8 cellular contexts compared by ENCODE assay signal in genomic region chr12:49636979-49637378, GRCh38. TPM values are rescaled to one million over a fixed set of nuclear protein-coding genes. Genes with fewer than 3 reads are reported as not detected.
A peak's percentile ranks its signal among the peaks of the same experiment; 100 is the strongest.
DNase-seq lines count a peak whose midpoint lies in the region; ATAC-seq and TF ChIP-seq lines count a peak whose summit lies in the region.

No MANE protein-coding gene starts in this region.

- H3K4me3 Mint-ChIP-seq in T-helper 1 cell treated with Interleukin-12 subunit alpha and Interleukin-12 subunit beta and Interleukin-4 antibody, amounts not matched to agents 30 μg/mL and 1 μg/mL, for 36 hours: no peak overlapping the region

- H3K4me3 ChIP-seq in ascending aorta (no peak overlapping the region), right atrium auricular region (no peak overlapping the region)

- H3K4me1 Mint-ChIP-seq in T-helper 1 cell treated with Interleukin-12 subunit alpha and Interleukin-12 subunit beta and Interleukin-4 antibody, amounts not matched to agents 30 μg/mL and 1 μg/mL, for 36 hours (ENCODE audit: low read depth): peaks cover 6% of the 10 kb centered on the region

- H3K9me3 ChIP-seq in ascending aorta (no peaks in the 10 kb centered on the region), right atrium auricular region (no peaks in the 10 kb centered on the region)

- no peaks in the 10 kb centered on the region for H3K9me3 Mint-ChIP-seq in T-helper 1 cell treated with Interleukin-12 subunit alpha and Interleukin-12 subunit beta and Interleukin-4 antibody, amounts not matched to agents 30 μg/mL and 1 μg/mL, for 36 hours

- H3K4me1 ChIP-seq in ascending aorta (no peaks in the 10 kb centered on the region), right atrium auricular region (peaks cover 0 to 17% of the 10 kb centered on the region in 2 donors)

- intact Hi-C loops in ascending aorta (cut with DNase I): no loop called here

- peaks cover 11% of the 10 kb centered on the region for H3K36me3 Mint-ChIP-seq in T-helper 1 cell treated with Interleukin-12 subunit alpha and Interleukin-12 subunit beta and Interleukin-4 antibody, amounts not matched to agents 30 μg/mL and 1 μg/mL, for 36 hours (ENCODE audit: low read depth)

- H3K27ac ChIP-seq in ascending aorta: no peak overlapping the region
- H3K27ac ChIP-seq in right atrium auricular region: peak overlapping the region in 1 of 2 donors; percentile 19

- H3K27me3 Mint-ChIP-seq in T-helper 1 cell treated with Interleukin-12 subunit alpha and Interleukin-12 subunit beta and Interleukin-4 antibody, amounts not matched to agents 30 μg/mL and 1 μg/mL, for 36 hours (ENCODE audit: low read depth): no peaks in the 10 kb centered on the region

- peak; percentile 50 to 65 (median 63) for TF ChIP-seq CTCF in ascending aorta (IDR thresholded peaks at IDR 0.05)
- peak; percentile 30 to 74 for TF ChIP-seq CTCF in right atrium auricular region (IDR thresholded peaks at IDR 0.05)

- H3K36me3 ChIP-seq in ascending aorta: peaks cover 23 to 70% of the 10 kb centered on the region in 2 donors
- peaks cover 27% of the 10 kb centered on the region for H3K36me3 ChIP-seq in right atrium auricular region

- peak overlapping the region; percentile 28 for H3K27ac Mint-ChIP-seq in T-helper 1 cell treated with Interleukin-12 subunit alpha and Interleukin-12 subunit beta and Interleukin-4 antibody, amounts not matched to agents 30 μg/mL and 1 μg/mL, for 36 hours

- no peak for ATAC-seq in HG02981 (IDR thresholded peaks at IDR 0.05; ENCODE audit: unreplicated experiment)

- DNase-seq in activated gamma-delta T cell treated with Interleukin-2 at 50 U/mL for 16 hours: peak; percentile 48
- DNase-seq in activated gamma-delta T cell (lab: John Stamatoyannopoulos, UW): no peak
- DNase-seq in LHCN-M2 (ENCODE audit: low read depth): peak; percentile 65
- peak in 1 of 2 donors; percentile 75 for DNase-seq in ascending aorta (ENCODE audit: low spot score in 2 of 2)
- no peak for DNase-seq in right atrium auricular region (ENCODE audit: low spot score)
- peak; percentile 53 for DNase-seq in renal cortical epithelial cell (ENCODE audit: low read depth)

- no peaks in the 10 kb centered on the region for H3K27me3 ChIP-seq in ascending aorta
- H3K27me3 ChIP-seq in right atrium auricular region: no peaks in the 10 kb centered on the region

RNA-seq across cellular contexts. Expression of gene PRPF40B, which starts 13.6 kb away (rescaled TPM):
- total RNA-seq in LHCN-M2 (2014; rRNA removed) (8.7 and 11.3 TPM in 2 replicates), ascending aorta (9.5 TPM), right atrium auricular region (10 to 100 TPM; 14.9 to 16.0 TPM), renal cortical epithelial cell (11.6 and 17.3 TPM in 2 replicates)
- 7.3 TPM for polyA plus RNA-seq in LHCN-M2 (2012)

RNA-seq across cellular contexts. Expression of gene FAM186B, which starts 31.5 kb away (rescaled TPM):
- total RNA-seq in LHCN-M2 (2014; rRNA removed) (0.19 and 0.40 TPM in 2 replicates), ascending aorta (not detected), right atrium auricular region (under 1 TPM in 1 of 2 donors, not detected in 1; 0.28 TPM), renal cortical epithelial cell (0.30 and 0.35 TPM in 2 replicates)
- polyA plus RNA-seq in LHCN-M2 (2012): 0.17 TPM

Comparison
In these comparisons a context has a peak if more than half of its experiments do, and no peak if none do; other contexts are left out.
1. DNase-seq: peak in activated gamma-delta T cell treated with Interleukin-2 at 50 U/mL for 16 hours (single experiment), LHCN-M2 (single experiment) and renal cortical epithelial cell (single experiment); none in activated gamma-delta T cell (single experiment) and right atrium auricular region (single experiment).